23 cellular contexts compared by ENCODE assay signal in genomic region chr9:100196215-100196614, GRCh38.
"Had no signal": no experiment of that assay in that cellular context is flagged by ENCODE, and none has a peak within 500 bp of the region (broad histone marks: within the 10 kb centered on the region; RNA-seq: fewer than 3 reads in every experiment).

No MANE protein-coding gene starts in this region.

- H3K27ac Mint-ChIP-seq: activated CD4-positive, alpha-beta T cell treated with anti-CD3 and anti-CD28 coated beads, Interleukin-2, amount 10 ng/mL, durations not matched to agents 24 days and 14 days; activated CD8-positive, alpha-beta T cell treated with anti-CD3 and anti-CD28 coated beads for 36 hours; activated naive CD4-positive, alpha-beta T cell treated with anti-CD3 and anti-CD28 coated beads, Interleukin-2, amount 50 U/mL, for 24 hours; activated naive CD8-positive, alpha-beta T cell treated with anti-CD3 and anti-CD28 coated beads, Interleukin-2, amount 50 U/mL, for 24 hours; activated T-helper 2 cell treated with anti-CD3 and anti-CD28 coated beads, Interferon-gamma antibody, Interleukin-2, Interleukin-4, amounts not matched to agents 10 μg/mL and 5 μg/mL and 100 μg/mL, durations not matched to agents 14 hours and 24 hours and 36 hours; immature natural killer cell; naive B cell had no signal

- H3K4me3 Mint-ChIP-seq: activated CD4-positive, alpha-beta T cell treated with anti-CD3 and anti-CD28 coated beads, Interleukin-2, amount 10 ng/mL, durations not matched to agents 24 days and 14 days; activated CD8-positive, alpha-beta T cell treated with anti-CD3 and anti-CD28 coated beads for 36 hours; activated naive CD4-positive, alpha-beta T cell treated with anti-CD3 and anti-CD28 coated beads, Interleukin-2, amount 50 U/mL, for 24 hours; activated naive CD8-positive, alpha-beta T cell treated with anti-CD3 and anti-CD28 coated beads, Interleukin-2, amount 50 U/mL, for 24 hours; activated T-cell treated with anti-CD3 and anti-CD28 coated beads, Interleukin-2, amount 50 U/mL, for 4 hours; central memory CD8-positive, alpha-beta T cell; immature natural killer cell; naive B cell had no signal

- H3K4me1 Mint-ChIP-seq: activated CD4-positive, alpha-beta T cell treated with anti-CD3 and anti-CD28 coated beads, Interleukin-2, amount 10 ng/mL, durations not matched to agents 24 days and 14 days; activated naive CD4-positive, alpha-beta T cell treated with anti-CD3 and anti-CD28 coated beads, Interleukin-2, amount 50 U/mL, for 24 hours; activated naive CD8-positive, alpha-beta T cell treated with anti-CD3 and anti-CD28 coated beads, Interleukin-2, amount 50 U/mL, for 24 hours; central memory CD8-positive, alpha-beta T cell; immature natural killer cell had no signal

- DNase-seq: activated CD4-positive, alpha-beta T cell treated with anti-CD3 and anti-CD28 coated beads, Interleukin-2, amount 10 ng/mL, durations not matched to agents 24 days and 14 days; activated CD4-positive, CD25-positive, alpha-beta regulatory T cell treated with anti-CD3 and anti-CD28 coated beads, Interleukin-2, amount 50 U/mL, for 72 hours; activated CD8-positive, alpha-beta T cell treated with anti-CD3 and anti-CD28 coated beads for 36 hours; activated naive CD8-positive, alpha-beta T cell treated with anti-CD3 and anti-CD28 coated beads, Interleukin-2, amount 50 U/mL, for 24 hours; activated T-cell treated with anti-CD3 and anti-CD28 coated beads, Interleukin-2, amount 50 U/mL, for 4 hours; amygdala; effector CD8-positive, alpha-beta T cell; head of caudate nucleus; hypothalamus; immature natural killer cell; lower lobe of right lung; naive B cell; nucleus accumbens; right cardiac atrium; stimulated activated naive CD4-positive, alpha-beta T cell; T1000; tibial artery; upper lobe of right lung had no signal

- H3K27me3 Mint-ChIP-seq: activated CD4-positive, alpha-beta T cell treated with anti-CD3 and anti-CD28 coated beads, Interleukin-2, amount 10 ng/mL, durations not matched to agents 24 days and 14 days; activated CD8-positive, alpha-beta T cell treated with anti-CD3 and anti-CD28 coated beads for 36 hours; activated naive CD4-positive, alpha-beta T cell treated with anti-CD3 and anti-CD28 coated beads, Interleukin-2, amount 50 U/mL, for 24 hours; activated naive CD8-positive, alpha-beta T cell treated with anti-CD3 and anti-CD28 coated beads, Interleukin-2, amount 50 U/mL, for 24 hours; central memory CD8-positive, alpha-beta T cell; naive B cell had no signal

- H3K4me3 ChIP-seq: gastroesophageal sphincter, lower lobe of right lung, suprapubic skin, tibial artery, upper lobe of right lung had no signal
